Comparison of ENCODE assay signal across 8 cellular contexts in the genomic region with DNA sequence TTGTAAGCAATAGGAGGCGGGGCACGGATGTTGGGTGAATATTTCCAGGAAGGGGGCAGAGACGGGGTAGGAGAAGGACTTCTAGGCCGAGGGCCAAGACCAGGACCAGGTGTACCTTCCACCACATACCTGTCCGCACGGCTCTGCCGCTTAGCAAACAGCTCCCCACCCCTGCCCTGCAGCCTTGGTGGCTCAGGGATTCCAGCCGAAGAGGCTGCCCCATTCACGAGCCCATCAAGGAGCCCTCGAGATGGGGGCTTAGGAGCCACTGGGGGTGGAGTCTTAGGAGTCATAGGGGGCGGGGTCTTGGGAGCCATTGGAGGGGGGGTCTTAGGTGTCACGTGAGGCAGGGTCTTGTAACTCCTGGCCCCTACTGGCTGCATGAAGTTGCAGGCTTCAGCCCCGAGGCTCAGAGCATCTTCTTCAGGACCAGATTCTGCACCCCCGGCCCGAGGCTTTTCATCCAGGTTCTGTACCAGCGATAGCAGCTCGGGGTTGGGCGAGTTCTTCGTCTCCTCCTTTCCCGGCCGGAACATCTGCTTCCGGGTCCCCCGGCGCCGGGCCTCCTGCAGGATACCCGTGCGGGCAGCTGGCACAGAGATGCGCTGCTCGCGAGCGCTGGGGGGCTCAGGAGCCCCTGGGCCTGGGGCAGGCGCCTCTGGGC.
DNase-seq lines count a peak whose midpoint lies in the region; TF ChIP-seq lines count a peak whose summit lies in the region.

No MANE protein-coding gene starts in this region.

- H3K27ac Mint-ChIP-seq in dendritic cell treated with granulocyte-macrophage colony-stimulating factor and Interleukin-4, amounts not matched to agents 40 ng/mL and 50 ng/mL, for 4 days = peak overlapping the region; percentile 86

- peaks cover 53% of the 10 kb centered on the region for H3K4me1 Mint-ChIP-seq in dendritic cell treated with granulocyte-macrophage colony-stimulating factor and Interleukin-4, amounts not matched to agents 40 ng/mL and 50 ng/mL, for 4 days (ENCODE audit: low read depth)

- peak overlapping the region; percentile 87 for H3K4me3 Mint-ChIP-seq in dendritic cell treated with granulocyte-macrophage colony-stimulating factor and Interleukin-4, amounts not matched to agents 40 ng/mL and 50 ng/mL, for 4 days

- no peak for TF ChIP-seq CTCF in GM12864 (IDR thresholded peaks at IDR 0.05; ENCODE audit: low read depth, low read length, missing control alignments)

- H3K9ac ChIP-seq in NT2/D1 (ENCODE audit: insufficient read length, low read depth) = peak overlapping the region; percentile 50

- H3K9me3 Mint-ChIP-seq in dendritic cell treated with granulocyte-macrophage colony-stimulating factor and Interleukin-4, amounts not matched to agents 40 ng/mL and 50 ng/mL, for 4 days = no peaks in the 10 kb centered on the region

- peaks cover 17% of the 10 kb centered on the region for H3K27me3 Mint-ChIP-seq in dendritic cell treated with granulocyte-macrophage colony-stimulating factor and Interleukin-4, amounts not matched to agents 40 ng/mL and 50 ng/mL, for 4 days

- no peaks in the 10 kb centered on the region for H3K36me3 ChIP-seq in NT2/D1 (ENCODE audit: insufficient read depth, insufficient read length, low read length)

- H3K36me3 Mint-ChIP-seq in dendritic cell treated with granulocyte-macrophage colony-stimulating factor and Interleukin-4, amounts not matched to agents 40 ng/mL and 50 ng/mL, for 4 days (ENCODE audit: low read depth) = no peaks in the 10 kb centered on the region

- H3K4me3 ChIP-seq in GM12864 (ENCODE audit: low read depth, low read length) (peak overlapping the region; percentile 46), NT2/D1 (ENCODE audit: insufficient read length, low read depth) (peak overlapping the region; percentile 36)

- no peaks in the 10 kb centered on the region for H3K27me3 ChIP-seq in NT2/D1 (ENCODE audit: insufficient read depth, insufficient read length)

- H3K4me1 ChIP-seq in NT2/D1 (ENCODE audit: insufficient read depth, insufficient read length) = peaks cover 3% of the 10 kb centered on the region

- no peaks in the 10 kb centered on the region for H3K9me3 ChIP-seq in NT2/D1 (ENCODE audit: insufficient read depth, low read length)

- intact Hi-C loops in dendritic cell treated with granulocyte-macrophage colony-stimulating factor and Interleukin-4, amounts not matched to agents 40 ng/mL and 50 ng/mL, for 4 days (cut with micrococcal nuclease) = no loop called here

- DNase-seq in GM12864 (ENCODE audit: low read depth) (no peak), NT2/D1 (ENCODE audit: low read depth, low spot score) (no peak), left kidney (ENCODE audit: low read depth, low spot score) (peak; percentile 94), NCI-H345 treated with DMSO at 0.1 percent for 48 hours (lab: John Stamatoyannopoulos, UW; ENCODE audit: unreplicated experiment) (no peak), SIG-M5 treated with dmso at 0.1 percent for 504 hours (lab: John Stamatoyannopoulos, UW; ENCODE audit: unreplicated experiment) (no peak)
- peak; percentile 3 for DNase-seq in stimulated activated CD8-positive, alpha-beta memory T cell treated with anti-CD3 and anti-CD28 coated beads, Interleukin-15, amount 100 ng/mL, for 24 hours (ENCODE audit: low read depth)
- no peak for DNase-seq in effector CD4-positive, alpha-beta T cell

Comparison
In these comparisons a context has a peak if more than half of its experiments do, and no peak if none do; other contexts are left out.
1. DNase-seq: peak in left kidney (single experiment) and stimulated activated CD8-positive, alpha-beta memory T cell treated with anti-CD3 and anti-CD28 coated beads, Interleukin-15, amount 100 ng/mL, for 24 hours (single experiment); none in GM12864 (single experiment), NT2/D1 (single experiment), effector CD4-positive, alpha-beta T cell (single experiment), NCI-H345 treated with DMSO at 0.1 percent for 48 hours (single experiment) and SIG-M5 treated with dmso at 0.1 percent for 504 hours (single experiment).